Comparison of ENCODE assay signal across 1 cellular context in the genomic region with DNA sequence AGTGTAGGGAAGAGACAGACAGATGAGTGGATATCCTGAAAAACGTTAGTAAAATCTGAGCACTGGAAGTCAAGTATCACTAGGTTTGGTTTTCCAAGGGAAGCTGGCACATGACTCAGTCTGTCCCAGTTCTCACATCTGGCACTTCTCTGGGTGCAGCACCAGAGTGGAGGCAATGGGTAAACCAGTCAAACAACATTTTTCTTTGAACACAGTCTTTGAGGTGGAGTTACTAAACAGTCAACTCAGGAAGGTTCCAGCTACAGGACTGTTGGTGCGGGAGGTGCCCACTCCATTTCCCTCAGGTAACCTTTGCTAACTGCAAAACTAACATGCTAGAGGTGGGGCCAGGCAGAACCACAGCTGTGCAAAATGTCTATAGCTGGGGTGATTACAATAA.
A peak's percentile ranks its signal among the peaks of the same experiment; 100 is the strongest.
TF ChIP-seq lines count a peak whose summit lies in the region.

No MANE protein-coding gene starts in this region.

TF ChIP-seq in HCT116, 20 proteins besides CTCF, POLR2A, EP300 and RAD21 (continued from another document):
- TF ChIP-seq JUND (IDR thresholded peaks at IDR 0.05) (peak; percentile 51), CBX3 (IDR thresholded peaks at IDR 0.05; ENCODE audit: low read depth) (peak; percentile 67; the same call in 1 of the 2 replicates), SP1 (IDR thresholded peaks at IDR 0.05; ENCODE audit: low read depth) (peak; percentile 71), TCF7L2 (IDR thresholded peaks at IDR 0.05; ENCODE audit: borderline replicate concordance, extremely low read depth, insufficient read depth, insufficient read length) (no peak)
